In genomic region chr17:50787106-50787505, GRCh38 we compare ENCODE assay signal across 17 cellular contexts. TPM values are rescaled to one million over a fixed set of nuclear protein-coding genes. Genes with fewer than 3 reads are reported as not detected.
DNase-seq lines count a peak whose midpoint lies in the region; ATAC-seq and TF ChIP-seq lines count a peak whose summit lies in the region.
"Had no signal": no experiment of that assay in that cellular context is flagged by ENCODE, and none has a peak within 500 bp of the region (broad histone marks: within the 10 kb centered on the region; RNA-seq: fewer than 3 reads in every experiment).

No MANE protein-coding gene starts in this region.

- H3K79me2 ChIP-seq in MM.1S (ENCODE audit: low read length) (no peaks in the 10 kb centered on the region), fibroblast of lung (ENCODE audit: control insufficient read depth, insufficient read depth, low read length) (no peaks in the 10 kb centered on the region)
- H3K79me2 ChIP-seq: parathyroid adenoma had no signal

- no peak overlapping the region for H3K4me2 ChIP-seq in MM.1S (ENCODE audit: low read depth, low read length)
- no peak overlapping the region for H3K4me2 ChIP-seq in fibroblast of lung (ENCODE audit: extremely low read depth, insufficient read depth, low read length)

- WGBS in adrenal gland, 4 donors, result 84 to 91% (median 88%) methylated on average over 7 of the region's 7 CpGs

- no peaks in the 10 kb centered on the region for H3K36me3 ChIP-seq in MM.1S (replicated peaks; ENCODE audit: insufficient read depth, low read length)
- no peaks in the 10 kb centered on the region for H3K36me3 ChIP-seq in SJCRH30
- no peaks in the 10 kb centered on the region for H3K36me3 ChIP-seq in fibroblast of lung (ENCODE audit: control insufficient read depth, insufficient read depth, low read length)
- no peaks in the 10 kb centered on the region for H3K36me3 ChIP-seq in adrenal gland (replicated peaks in 1 of 2)
- H3K36me3 ChIP-seq: gastrocnemius medialis, transverse colon had no signal

- peaks cover 14% of the 10 kb centered on the region for H3K4me1 Mint-ChIP-seq in stimulated activated effector memory CD8-positive, alpha-beta T cell treated with anti-CD3 and anti-CD28 coated beads, Interleukin-12 subunit alpha, Interleukin-12 subunit beta, amount 100 ng/mL, for 72 hours

- intact Hi-C loops in adrenal gland (cut with DNase I), result no loop called here

- no peaks in the 10 kb centered on the region for H3K36me3 Mint-ChIP-seq in stimulated activated effector memory CD8-positive, alpha-beta T cell treated with anti-CD3 and anti-CD28 coated beads, Interleukin-12 subunit alpha, Interleukin-12 subunit beta, amount 100 ng/mL, for 72 hours
- H3K36me3 Mint-ChIP-seq: CD14-positive monocyte, memory B cell had no signal

- no peaks in the 10 kb centered on the region for H3K9me2 ChIP-seq in MM.1S (replicated peaks; ENCODE audit: insufficient read depth, low read length)

- H3K9me3 ChIP-seq in MM.1S (replicated peaks; ENCODE audit: insufficient read depth, low read length), result no peaks in the 10 kb centered on the region
- H3K9me3 ChIP-seq in SJCRH30 (replicated peaks), result no peaks in the 10 kb centered on the region
- no peaks in the 10 kb centered on the region for H3K9me3 ChIP-seq in fibroblast of lung (ENCODE audit: control insufficient read depth, insufficient read depth, low read depth, low read length)
- no peaks in the 10 kb centered on the region for H3K9me3 ChIP-seq in adrenal gland (replicated peaks in 1 of 3)
- H3K9me3 ChIP-seq: gastrocnemius medialis, transverse colon had no signal

- no peaks in the 10 kb centered on the region for H3K9me3 Mint-ChIP-seq in stimulated activated effector memory CD8-positive, alpha-beta T cell treated with anti-CD3 and anti-CD28 coated beads, Interleukin-12 subunit alpha, Interleukin-12 subunit beta, amount 100 ng/mL, for 72 hours
- H3K9me3 Mint-ChIP-seq: effector memory CD8-positive, alpha-beta T cell; memory B cell had no signal

- H3K27me3 ChIP-seq in MM.1S (replicated peaks; ENCODE audit: insufficient read depth, low read length), result no peaks in the 10 kb centered on the region
- no peaks in the 10 kb centered on the region for H3K27me3 ChIP-seq in SJCRH30
- H3K27me3 ChIP-seq in fibroblast of lung (ENCODE audit: control insufficient read depth, insufficient read depth, low read length), result peaks cover 3% of the 10 kb centered on the region
- no peaks in the 10 kb centered on the region for H3K27me3 ChIP-seq in adrenal gland
- H3K27me3 ChIP-seq: gastrocnemius medialis, transverse colon had no signal

- H3K9ac ChIP-seq in MM.1S (ENCODE audit: low read length) (no peak overlapping the region), fibroblast of lung (ENCODE audit: insufficient read depth, low read length) (no peak overlapping the region)
- H3K9ac ChIP-seq: parathyroid adenoma had no signal

- no peak overlapping the region for H3K4me3 Mint-ChIP-seq in stimulated activated effector memory CD8-positive, alpha-beta T cell treated with anti-CD3 and anti-CD28 coated beads, Interleukin-12 subunit alpha, Interleukin-12 subunit beta, amount 100 ng/mL, for 72 hours
- H3K4me3 Mint-ChIP-seq: CD14-positive monocyte; effector memory CD8-positive, alpha-beta T cell; memory B cell had no signal

- ATAC-seq in stimulated activated effector memory CD8-positive, alpha-beta T cell treated with anti-CD3 and anti-CD28 coated beads, Interleukin-12 subunit alpha, Interleukin-12 subunit beta, amount 100 ng/mL, for 72 hours, result no peak
- no peak for ATAC-seq in HG02852 (IDR thresholded peaks at IDR 0.05; ENCODE audit: unreplicated experiment)
- ATAC-seq: effector memory CD8-positive, alpha-beta T cell; gastrocnemius medialis had no signal

- TF ChIP-seq CTCF in MM.1S (IDR thresholded peaks at IDR 0.05; ENCODE audit: low read length) (no peak), fibroblast of lung (conservative IDR thresholded peaks at IDR 0.05 in 1 of 2, IDR thresholded peaks at IDR 0.05 in 1 of 2; ENCODE audit: low read depth in 1 of 2, low read length in 2 of 2) (no peak), adrenal gland (IDR thresholded peaks at IDR 0.05) (no peak)

- DNase-seq in MM.1S (no peak), SJCRH30 (peak; percentile 65 to 72), fibroblast of lung (ENCODE audit: low read depth in 2 of 2) (no peak), kidney glomerular epithelial cell (lab: John Stamatoyannopoulos, UW) (no peak), adrenal gland (no peak)
- no peak for DNase-seq in stimulated activated effector memory CD8-positive, alpha-beta T cell treated with anti-CD3 and anti-CD28 coated beads, Interleukin-12 subunit alpha, Interleukin-12 subunit beta, amount 100 ng/mL, for 72 hours (ENCODE audit: low spot score in 2 of 2)
- DNase-seq: activated effector memory CD4-positive, alpha-beta T cell treated with Interleukin-2 at 50 U/mL for 16 hours; effector memory CD8-positive, alpha-beta T cell; gastrocnemius medialis; NCI-H2107; transverse colon had no signal

- H3K27ac ChIP-seq in MM.1S (ENCODE audit: low read length) (no peak overlapping the region), SJCRH30 (no peak overlapping the region), fibroblast of lung (ENCODE audit: insufficient read depth, low read length) (no peak overlapping the region), adrenal gland (no peak overlapping the region)
- H3K27ac ChIP-seq: gastrocnemius medialis, parathyroid adenoma, SK-N-MC had no signal

- H2AFZ ChIP-seq in MM.1S (ENCODE audit: low read length) (peak overlapping the region; percentile 12; the same call in 1 of the 2 replicates), fibroblast of lung (ENCODE audit: low read length) (peak overlapping the region; percentile 3)
- H2AFZ ChIP-seq: parathyroid adenoma had no signal

- no peaks in the 10 kb centered on the region for H3F3A ChIP-seq in MM.1S (ENCODE audit: insufficient read depth, low read length)

- peak overlapping the region; percentile 38 for H3K27ac Mint-ChIP-seq in stimulated activated effector memory CD8-positive, alpha-beta T cell treated with anti-CD3 and anti-CD28 coated beads, Interleukin-12 subunit alpha, Interleukin-12 subunit beta, amount 100 ng/mL, for 72 hours
- H3K27ac Mint-ChIP-seq: memory B cell had no signal

- H4K20me1 ChIP-seq in MM.1S (ENCODE audit: insufficient read depth, low read length) (no peaks in the 10 kb centered on the region), fibroblast of lung (ENCODE audit: control insufficient read depth, extremely low read depth, insufficient read depth, low read length) (no peaks in the 10 kb centered on the region)

- peaks cover 8% of the 10 kb centered on the region for H3K4me1 ChIP-seq in MM.1S (ENCODE audit: low read length)
- peaks cover 6% of the 10 kb centered on the region for H3K4me1 ChIP-seq in SJCRH30
- H3K4me1 ChIP-seq in fibroblast of lung (ENCODE audit: control insufficient read depth, extremely low read depth, insufficient read depth, low read length), result peaks cover 7% of the 10 kb centered on the region
- H3K4me1 ChIP-seq in adrenal gland (replicated peaks in 1 of 2), result no peaks in the 10 kb centered on the region
- H3K4me1 ChIP-seq: gastrocnemius medialis, parathyroid adenoma had no signal

- H3K4me3 ChIP-seq in MM.1S (ENCODE audit: low read length), result no peak overlapping the region
- H3K4me3 ChIP-seq in SJCRH30, result no peak overlapping the region
- no peak overlapping the region for H3K4me3 ChIP-seq in fibroblast of lung (replicated peaks in 1 of 4; ENCODE audit: control extremely low read depth in 1 of 4, insufficient read depth in 1 of 4, low read depth in 3 of 4, low read length in 4 of 4)
- H3K4me3 ChIP-seq in adrenal gland, result no peak overlapping the region
- H3K4me3 ChIP-seq: gastrocnemius medialis, SK-N-MC, transverse colon had no signal

- no peak for TF ChIP-seq POLR2A in adrenal gland (IDR thresholded peaks at IDR 0.05)

RNA-seq across cellular contexts. Expression of gene ANKRD40CL, which starts 19.8 kb away (rescaled TPM):
- total RNA-seq in SJCRH30 (2014; rRNA removed; shearing (Covaris generic)), result not detected in 2 replicates
- total RNA-seq in fibroblast of lung (under 0.01 TPM in 1 of 2 replicates, not detected in the other), adrenal gland (not detected)
- polyA plus RNA-seq in fibroblast of lung (not detected in 2 replicates), adrenal gland (not detected)
- polyA plus RNA-seq in fibroblast of lung (2012), result not detected in 2 replicates
- polyA minus RNA-seq in fibroblast of lung (ENCODE audit: low replicate concordance), result not detected in 2 replicates
- total RNA-seq: gastrocnemius medialis, M059J had no signal
- polyA plus RNA-seq: CD14-positive monocyte had no signal

RNA-seq across cellular contexts. Expression of gene WFIKKN2, which starts 48.3 kb away (rescaled TPM):
- 0.13 TPM in 1 of 2 replicates, not detected in the other for total RNA-seq in SJCRH30 (2014; rRNA removed; shearing (Covaris generic))
- total RNA-seq in fibroblast of lung (under 0.01 and 0.33 TPM in 2 replicates), adrenal gland (1 to 10 TPM in 7 of 8 donors, under 1 TPM in 1; 0.95 to 2.0 (median 1.4) TPM)
- polyA plus RNA-seq in fibroblast of lung (0.02 and 0.05 TPM in 2 replicates), adrenal gland (1 to 10 TPM in 2 of 3 donors, under 1 TPM in 1; 0.81 to 1.4 (median 1.4) TPM)
- polyA plus RNA-seq in fibroblast of lung (2012), result 0.05 and 0.09 TPM in 2 replicates
- polyA minus RNA-seq in fibroblast of lung (ENCODE audit: low replicate concordance), result 1.3 TPM in 1 of 2 replicates, not detected in the other
- total RNA-seq: M059J, transverse colon had no signal
- polyA plus RNA-seq: CD14-positive monocyte had no signal

Comparison
In these comparisons a context has a peak if more than half of its experiments do, and no peak if none do; other contexts are left out.
1. DNase-seq: peak in SJCRH30 (2 of 2); none in MM.1S (single experiment), fibroblast of lung (0 of 2), stimulated activated effector memory CD8-positive, alpha-beta T cell treated with anti-CD3 and anti-CD28 coated beads, Interleukin-12 subunit alpha, Interleukin-12 subunit beta, amount 100 ng/mL, for 72 hours (0 of 2), kidney glomerular epithelial cell (single experiment) and adrenal gland (0 of 7).